Comparison of ENCODE assay signal across 16 cellular contexts in genomic region chr2:68734176-68734575, GRCh38. TPM values are rescaled to one million over a fixed set of nuclear protein-coding genes. Genes with fewer than 3 reads are reported as not detected.
DNase-seq lines count a peak whose midpoint lies in the region; ATAC-seq and TF ChIP-seq lines count a peak whose summit lies in the region.
"Had no signal": no experiment of that assay in that cellular context is flagged by ENCODE, and none has a peak within 500 bp of the region (broad histone marks: within the 10 kb centered on the region; RNA-seq: fewer than 3 reads in every experiment).

No MANE protein-coding gene starts in this region.

- POLR2A ChIA-PET in HEK293 (lab: Yijun Ruan, JAX), result no interaction called here
- POLR2A ChIA-PET in activated CD8-positive, alpha-beta T cell treated with anti-CD3 and anti-CD28 coated beads for 36 hours (lab: Charles Lee), result interaction anchor here (0.7 to 3.3 kb wide), 17 partner anchors 8 to 271 kb away, joined by 3 to 27 read pairs (median 7); no protein-coding TSS in a partner anchor

- peaks cover 0 to 22% (median 7%) of the 10 kb centered on the region in 11 experiments; a peak in 17 of 22 replicates for H3K36me3 ChIP-seq in BLaER1 treated with 17β-estradiol and CSF1 and Interleukin-3, amounts not matched to agents 10 nM and 100 nM
- H3K36me3 ChIP-seq in HEK293 (ENCODE audit: control insufficient read depth in 2 of 2, insufficient read depth in 1 of 2, low read length in 2 of 2) (no peaks in the 10 kb centered on the region), muscle layer of duodenum (ENCODE audit: control insufficient read depth in 1 of 2, insufficient read depth in 2 of 2, low read length in 2 of 2) (no peaks in the 10 kb centered on the region)
- H3K36me3 ChIP-seq: brain microvascular endothelial cell had no signal

- H3K36me3 Mint-ChIP-seq in activated CD8-positive, alpha-beta T cell treated with anti-CD3 and anti-CD28 coated beads for 36 hours (ENCODE audit: low read depth), result peaks cover 18% of the 10 kb centered on the region
- peaks cover 20% of the 10 kb centered on the region for H3K36me3 Mint-ChIP-seq in activated T-helper 17 cell treated with anti-CD3 and anti-CD28 coated beads, Interleukin-2, amount 50 U/mL, for 72 hours (ENCODE audit: low read depth)

- H3K9ac ChIP-seq in BLaER1 treated with 17β-estradiol and CSF1 and Interleukin-3, amounts not matched to agents 10 nM and 100 nM, result peak overlapping the region; percentile 81 to 91 (median 86)

- H3K27me3 ChIP-seq in BLaER1 treated with 17β-estradiol and CSF1 and Interleukin-3, amounts not matched to agents 10 nM and 100 nM, result no peaks in the 10 kb centered on the region
- H3K27me3 ChIP-seq in muscle layer of duodenum (ENCODE audit: low read depth, low read length), result no peaks in the 10 kb centered on the region
- H3K27me3 ChIP-seq: brain microvascular endothelial cell had no signal

- H3K27ac ChIP-seq in BLaER1 treated with 17β-estradiol and CSF1 and Interleukin-3, amounts not matched to agents 10 nM and 100 nM, result peak overlapping the region; percentile 83 to 97 (median 93)
- H3K27ac ChIP-seq in HEK293 (ENCODE audit: extremely low read depth, low read depth, low read length), result no peak overlapping the region
- peak overlapping the region; percentile 74 for H3K27ac ChIP-seq in muscle layer of duodenum (ENCODE audit: low read length)
- H3K27ac ChIP-seq: brain microvascular endothelial cell had no signal

- H3K27ac Mint-ChIP-seq in activated CD8-positive, alpha-beta T cell treated with anti-CD3 and anti-CD28 coated beads for 36 hours, result no peak overlapping the region
- no peak overlapping the region for H3K27ac Mint-ChIP-seq in activated T-helper 17 cell treated with anti-CD3 and anti-CD28 coated beads, Interleukin-2, amount 50 U/mL, for 72 hours
- H3K27ac Mint-ChIP-seq: activated naive CD4-positive, alpha-beta T cell treated with anti-CD3 and anti-CD28 coated beads for 36 hours had no signal

- H3K9me3 ChIP-seq in BLaER1 treated with 17β-estradiol and CSF1 and Interleukin-3, amounts not matched to agents 10 nM and 100 nM (replicated peaks in 1 of 11), result no peaks in the 10 kb centered on the region
- H3K9me3 ChIP-seq in HEK293 (ENCODE audit: control insufficient read depth, insufficient read depth, low read depth, low read length) (no peaks in the 10 kb centered on the region), muscle layer of duodenum (ENCODE audit: control insufficient read depth in 1 of 2, low read length in 2 of 2) (no peaks in the 10 kb centered on the region)

- ATAC-seq in activated CD8-positive, alpha-beta T cell treated with anti-CD3 and anti-CD28 coated beads for 36 hours, result peak; percentile 10
- ATAC-seq in activated T-helper 17 cell treated with anti-CD3 and anti-CD28 coated beads, Interleukin-2, amount 50 U/mL, for 72 hours (replicated peaks), result no peak
- ATAC-seq: Panc1 had no signal

- peaks cover 0 to 8% (median 0%) of the 10 kb centered on the region in 11 experiments; a peak in 6 of 22 replicates for H4K20me1 ChIP-seq in BLaER1 treated with 17β-estradiol and CSF1 and Interleukin-3, amounts not matched to agents 10 nM and 100 nM

- H3K4me3 ChIP-seq in BLaER1 treated with 17β-estradiol and CSF1 and Interleukin-3, amounts not matched to agents 10 nM and 100 nM, result peak overlapping the region; percentile 67 to 81 (median 74); a peak in 19 of 20 replicates
- H3K4me3 ChIP-seq in HEK293 (ENCODE audit: low read depth, low read length) (no peak overlapping the region), muscle layer of duodenum (ENCODE audit: low read depth in 1 of 2, low read length in 2 of 2) (no peak overlapping the region)

- TF ChIP-seq CTCF in HEK293 (tag by site-specific recombination; IDR thresholded peaks at IDR 0.05), result no peak
- no peak for TF ChIP-seq CTCF in activated CD8-positive, alpha-beta T cell treated with anti-CD3 and anti-CD28 coated beads for 36 hours (IDR thresholded peaks at IDR 0.05)
- TF ChIP-seq CTCF in GM20000 (IDR thresholded peaks at IDR 0.05; ENCODE audit: extremely low read depth, missing control alignments), result no peak

- H3K27me3 Mint-ChIP-seq in activated CD8-positive, alpha-beta T cell treated with anti-CD3 and anti-CD28 coated beads for 36 hours, result no peaks in the 10 kb centered on the region
- H3K27me3 Mint-ChIP-seq in activated T-helper 17 cell treated with anti-CD3 and anti-CD28 coated beads, Interleukin-2, amount 50 U/mL, for 72 hours, result no peaks in the 10 kb centered on the region

- peaks cover 73 to 81% (median 79%) of the 10 kb centered on the region in 10 experiments for H3K4me1 ChIP-seq in BLaER1 treated with 17β-estradiol and CSF1 and Interleukin-3, amounts not matched to agents 10 nM and 100 nM
- no peaks in the 10 kb centered on the region for H3K4me1 ChIP-seq in HEK293 (ENCODE audit: control insufficient read depth, insufficient read depth, low read length)
- H3K4me1 ChIP-seq in muscle layer of duodenum (ENCODE audit: control insufficient read depth in 1 of 2, insufficient read depth in 2 of 2, low read length in 2 of 2), result no peaks in the 10 kb centered on the region

- H3K9me3 Mint-ChIP-seq in activated CD8-positive, alpha-beta T cell treated with anti-CD3 and anti-CD28 coated beads for 36 hours, result no peaks in the 10 kb centered on the region
- H3K9me3 Mint-ChIP-seq in activated T-helper 17 cell treated with anti-CD3 and anti-CD28 coated beads, Interleukin-2, amount 50 U/mL, for 72 hours, result no peaks in the 10 kb centered on the region
- H3K9me3 Mint-ChIP-seq: activated naive CD4-positive, alpha-beta T cell treated with anti-CD3 and anti-CD28 coated beads for 36 hours had no signal

- intact Hi-C loops in activated CD8-positive, alpha-beta T cell treated with anti-CD3 and anti-CD28 coated beads for 36 hours (cut with micrococcal nuclease), result loop anchor here (2.0 kb wide), 1 partner anchor 17 kb away; no protein-coding TSS in a partner anchor

- CTCF ChIA-PET in HEK293 (lab: Yijun Ruan, JAX), result interaction anchor here (0.7 to 1.3 kb wide), 3 partner anchors 13 to 192 kb away, joined by 3 to 6 read pairs (median 5); no protein-coding TSS in a partner anchor
- CTCF ChIA-PET in activated CD8-positive, alpha-beta T cell treated with anti-CD3 and anti-CD28 coated beads for 36 hours (lab: Charles Lee), result interaction anchor here (0.7 to 4.0 kb wide), 17 partner anchors 10 to 271 kb away, joined by 3 to 27 read pairs (median 5); no protein-coding TSS in a partner anchor

- no peak overlapping the region for H3K4me3 Mint-ChIP-seq in activated CD8-positive, alpha-beta T cell treated with anti-CD3 and anti-CD28 coated beads for 36 hours
- H3K4me3 Mint-ChIP-seq in activated T-helper 17 cell treated with anti-CD3 and anti-CD28 coated beads, Interleukin-2, amount 50 U/mL, for 72 hours, result no peak overlapping the region
- H3K4me3 Mint-ChIP-seq: activated naive CD4-positive, alpha-beta T cell treated with anti-CD3 and anti-CD28 coated beads for 36 hours had no signal

- peaks cover 26% of the 10 kb centered on the region for H3K4me1 Mint-ChIP-seq in activated CD8-positive, alpha-beta T cell treated with anti-CD3 and anti-CD28 coated beads for 36 hours (ENCODE audit: low read depth)
- H3K4me1 Mint-ChIP-seq in activated T-helper 17 cell treated with anti-CD3 and anti-CD28 coated beads, Interleukin-2, amount 50 U/mL, for 72 hours, result peaks cover 17% of the 10 kb centered on the region

- H3K4me2 ChIP-seq in BLaER1 treated with 17β-estradiol and CSF1 and Interleukin-3, amounts not matched to agents 10 nM and 100 nM, result peak overlapping the region; percentile 92 to 98 (median 95)

- no peak for DNase-seq in activated CD8-positive, alpha-beta T cell treated with anti-CD3 and anti-CD28 coated beads for 36 hours
- no peak for DNase-seq in activated naive CD4-positive, alpha-beta T cell (lab: John Stamatoyannopoulos, UW)
- DNase-seq in GM20000 (ENCODE audit: low spot score) (no peak), superior temporal gyrus (ENCODE audit: extremely low spot score) (no peak)
- DNase-seq: brain microvascular endothelial cell, islet precursor cell, NCI-H2029 treated with DMSO at 0.1 percent for 48 hours, NCI-H510A, occipital lobe had no signal

TF ChIP-seq in HEK293, 187 proteins besides CTCF, POLR2A, EP300 and RAD21:
- TF ChIP-seq ZFHX2 (tag by site-specific recombination; conservative IDR thresholded peaks at IDR 0.05), result 0 out of 2 replicates have a peak, but pooled peaks have one; percentile 13
- TF ChIP-seq ZBTB8A (tag by site-specific recombination; IDR thresholded peaks at IDR 0.05), result no peak
- peak; percentile 59; the same call in 1 of the 2 replicates for TF ChIP-seq EGR2 (tag by site-specific recombination; IDR thresholded peaks at IDR 0.05; ENCODE audit: low read depth)

RNA-seq across cellular contexts. Expression of gene ARHGAP25, which starts 0.4 kb away (rescaled TPM):
- 10 to 100 TPM; 59.3 to 61.5 TPM for total RNA-seq in activated CD8-positive, alpha-beta T cell treated with anti-CD3 and anti-CD28 coated beads for 36 hours
- total RNA-seq in activated T-helper 17 cell treated with anti-CD3 and anti-CD28 coated beads, Interleukin-2, amount 50 U/mL, for 72 hours, result 10 to 100 TPM; 54.0 to 95.9 TPM
- total RNA-seq: LHCN-M2 had no signal

Comparison
In these comparisons a context has a peak if more than half of its experiments do, and no peak if none do; other contexts are left out.
1. H3K4me3 ChIP-seq: peak in BLaER1 treated with 17β-estradiol and CSF1 and Interleukin-3, amounts not matched to agents 10 nM and 100 nM (10 of 10); none in HEK293 (single experiment) and muscle layer of duodenum (0 of 2).